In the genomic region with DNA sequence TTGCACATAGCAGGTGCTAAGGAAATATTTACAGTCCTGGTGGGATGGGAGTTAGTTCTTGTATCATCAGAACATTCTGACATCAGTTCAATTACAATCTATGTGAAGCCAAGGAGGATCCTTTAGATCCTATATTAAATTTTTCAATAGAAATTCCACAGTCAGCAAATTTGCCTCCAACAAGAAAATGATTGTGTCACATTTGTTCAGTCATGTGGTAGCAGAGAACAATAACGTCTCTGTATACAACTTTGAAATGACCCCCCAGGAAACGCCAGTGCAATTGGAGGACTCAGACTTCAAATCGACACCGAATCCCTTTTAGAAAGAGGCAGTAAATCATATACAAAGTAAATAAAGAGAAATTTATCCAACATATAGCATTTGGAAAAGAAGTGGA, we compare ENCODE assay signal across 23 cellular contexts.
"Had no signal": no experiment of that assay in that cellular context is flagged by ENCODE, and none has a peak within 500 bp of the region (broad histone marks: within the 10 kb centered on the region; RNA-seq: fewer than 3 reads in every experiment).

No MANE protein-coding gene starts in this region.

- FAIRE-seq: islet of Langerhans, pancreas, small intestine, TTC549 had no signal

- H3K9me3 ChIP-seq: gastrocnemius medialis, pancreas, suprapubic skin, tibial nerve had no signal

- H3K4me1 ChIP-seq: gastrocnemius medialis, pancreas, suprapubic skin had no signal

- ATAC-seq: activated naive CD4-positive, alpha-beta T cell treated with anti-CD3 and anti-CD28 coated beads, Interleukin-2, amount 50 U/mL, for 72 hours; activated T-helper 17 cell treated with anti-CD3 and anti-CD28 coated beads, Interleukin-2, amount 50 U/mL, for 72 hours; esophagus mucosa; gastrocnemius medialis; left ventricle myocardium superior; sciatic nerve; stimulated activated effector memory CD8-positive, alpha-beta T cell treated with anti-CD3 and anti-CD28 coated beads, Interleukin-12 subunit alpha, Interleukin-12 subunit beta, amount 100 ng/mL, for 72 hours; stimulated activated naive CD8-positive, alpha-beta T cell treated with anti-CD3 and anti-CD28 coated beads, Interleukin-15, amount 100 ng/mL, for 72 hours had no signal

- DNase-seq: activated CD4-positive, alpha-beta T cell treated with anti-CD3 and anti-CD28 coated beads, Interleukin-2, amount 50 U/mL, for 4 hours; activated CD8-positive, alpha-beta memory T cell treated with anti-CD3 and anti-CD28 coated beads for 24 hours; activated CD8-positive, alpha-beta memory T cell treated with anti-CD3 and anti-CD28 coated beads, Interleukin-2, amount 50 U/mL, for 4 hours; activated T-cell treated with anti-CD3 and anti-CD28 coated beads, Interleukin-2, amount 50 U/mL, for 24 hours; aorta; brain microvascular endothelial cell; dermis blood vessel endothelial cell; effector memory CD4-positive, alpha-beta T cell; gastrocnemius medialis; left ventricle myocardium superior; pancreas; small intestine; stimulated activated CD4-positive, alpha-beta T cell treated with anti-CD3 and anti-CD28 coated beads, Interleukin-2, amount 100 ng/mL, for 24 hours; stimulated activated naive CD8-positive, alpha-beta T cell treated with anti-CD3 and anti-CD28 coated beads, Interleukin-15, amount 100 ng/mL, for 72 hours had no signal

- H3K4me3 ChIP-seq: gastrocnemius medialis, pancreas, suprapubic skin, tibial nerve had no signal

- H3K27ac ChIP-seq: brain microvascular endothelial cell, gastrocnemius medialis, pancreas, suprapubic skin had no signal
